ENCODE assay signal across 29 cellular contexts in genomic region chr3:66396888-66397287, GRCh38.
DNase-seq lines count a peak whose midpoint lies in the region; ATAC-seq and TF ChIP-seq lines count a peak whose summit lies in the region.
"Had no signal": no experiment of that assay in that cellular context is flagged by ENCODE, and none has a peak within 500 bp of the region (broad histone marks: within the 10 kb centered on the region; RNA-seq: fewer than 3 reads in every experiment).

No MANE protein-coding gene starts in this region.

- H3K4me3 ChIP-seq in GM23338 (no peak overlapping the region), stomach smooth muscle (ENCODE audit: low read length in 2 of 2) (no peak overlapping the region), A673 (ENCODE audit: low read depth, low read length, poor library complexity, severe bottlenecking) (no peak overlapping the region)
- H3K4me3 ChIP-seq: A549, gastrocnemius medialis, ovary, smooth muscle cell, thyroid gland had no signal

- peaks cover 97% of the 10 kb centered on the region for H3K36me3 Mint-ChIP-seq in GM23338 (ENCODE audit: low read depth)
- peaks cover 13% of the 10 kb centered on the region for H3K36me3 Mint-ChIP-seq in glutamatergic neuron (ENCODE audit: unreplicated experiment)
- H3K36me3 Mint-ChIP-seq: IgD-negative memory B cell had no signal

- peak; percentile 54 for DNase-seq in activated effector memory CD4-positive, alpha-beta T cell treated with anti-CD3 and anti-CD28 coated beads, Interleukin-2, amount 50 U/mL, for 16 hours
- DNase-seq in activated effector memory CD4-positive, alpha-beta T cell treated with Interleukin-2 at 50 U/mL for 16 hours, result no peak
- DNase-seq in GM23338 (ENCODE audit: low spot score), result no peak
- no peak for DNase-seq in glutamatergic neuron
- DNase-seq in SHP77 treated with DMSO at 0.1 percent for 48 hours (lab: John Stamatoyannopoulos, UW), result no peak
- DNase-seq in A673 (ENCODE audit: low spot score), result no peak
- DNase-seq in SKM-1 treated with dmso at 0.1 percent for 144 hours (lab: John Stamatoyannopoulos, UW; ENCODE audit: unreplicated experiment), result no peak
- DNase-seq: activated CD4-positive, CD25-positive, alpha-beta regulatory T cell treated with anti-CD3 and anti-CD28 coated beads, Interleukin-2, amount 50 U/mL, for 72 hours; activated CD8-positive, alpha-beta T cell treated with anti-CD3 and anti-CD28 coated beads, Interleukin-2, amount 10 ng/mL, durations not matched to agents 7 days and 5 days; activated gamma-delta T cell; AML-193; cerebellar nuclear complex; gastrocnemius medialis; mammary epithelial cell; MV-4-11; NCI-H1436; NCI-H2081; NCI-H526; NK-92 treated with Interleukin-12 subunit alpha and Interleukin-12 subunit beta, amount 100 ng/mL, for 24 hours; ovary; retina; stimulated activated naive CD8-positive, alpha-beta T cell treated with anti-CD3 and anti-CD28 coated beads, Interleukin-15, Interleukin-2, amounts not matched to agents 100 U/mL and 50 U/mL, for 24 hours; thyroid gland had no signal

- H3K4me3 Mint-ChIP-seq in GM23338 (no peak overlapping the region), glutamatergic neuron (ENCODE audit: unreplicated experiment) (no peak overlapping the region)
- H3K4me3 Mint-ChIP-seq: activated CD8-positive, alpha-beta T cell treated with anti-CD3 and anti-CD28 coated beads, Interleukin-2, amount 10 ng/mL, durations not matched to agents 7 days and 5 days; nephron; T-helper 2 cell treated with Interferon-gamma antibody and Interleukin-4, amounts not matched to agents 5 μg/mL and 100 μg/mL, for 36 hours had no signal

- H3K9me2 ChIP-seq in GM23338 (ENCODE audit: insufficient read depth), result no peaks in the 10 kb centered on the region; the same call in 1 of the 2 replicates

- no peaks in the 10 kb centered on the region for H3K27me3 ChIP-seq in GM23338 (ENCODE audit: insufficient read depth)
- H3K27me3 ChIP-seq in stomach smooth muscle (ENCODE audit: control insufficient read depth in 1 of 2, insufficient read depth in 2 of 2, low read length in 2 of 2), result no peaks in the 10 kb centered on the region
- H3K27me3 ChIP-seq in A673 (replicated peaks; ENCODE audit: insufficient read depth, low read depth, low read length, poor library complexity), result no peaks in the 10 kb centered on the region
- H3K27me3 ChIP-seq: gastrocnemius medialis, ovary, thyroid gland had no signal

- peaks cover 34% of the 10 kb centered on the region for H3K36me3 ChIP-seq in GM23338 (ENCODE audit: insufficient read depth)
- H3K36me3 ChIP-seq in stomach smooth muscle (ENCODE audit: control insufficient read depth in 2 of 2, insufficient read depth in 2 of 2, low read length in 2 of 2), result peaks cover 48 to 54% of the 10 kb centered on the region in 2 donors
- H3K36me3 ChIP-seq in A673 (ENCODE audit: insufficient read depth, low read length, poor library complexity, severe bottlenecking), result peaks cover 3% of the 10 kb centered on the region
- H3K36me3 ChIP-seq: ovary had no signal

- H3K9me3 ChIP-seq in stomach smooth muscle (ENCODE audit: control insufficient read depth in 2 of 2, low read length in 2 of 2) (no peaks in the 10 kb centered on the region), A673 (ENCODE audit: low read depth, low read length, poor library complexity, severe bottlenecking) (no peaks in the 10 kb centered on the region)
- H3K9me3 ChIP-seq: A549, gastrocnemius medialis, ovary, thyroid gland had no signal

- H3K4me1 ChIP-seq in GM23338 (ENCODE audit: insufficient read depth) (peaks cover 7% of the 10 kb centered on the region), stomach smooth muscle (ENCODE audit: control insufficient read depth, insufficient read depth, low read length) (peaks cover 79% of the 10 kb centered on the region), A673 (ENCODE audit: insufficient read depth, low read length, poor library complexity, severe bottlenecking) (peaks cover 6% of the 10 kb centered on the region)
- H3K4me1 ChIP-seq: A549 had no signal

- POLR2A ChIA-PET in A673 (lab: Charles Lee; ENCODE audit: low non-redundant PET), result no interaction called here

- peaks cover 12% of the 10 kb centered on the region for H3K79me2 ChIP-seq in GM23338 (replicated peaks; ENCODE audit: insufficient read depth)

- no TSS peak for BruUV-seq in A673 (replicated peaks; lab: Mats Ljungman, UMichigan)

- H4K20me1 ChIP-seq in GM23338 (replicated peaks; ENCODE audit: insufficient read depth), result peaks cover 20% of the 10 kb centered on the region

- H3K27ac ChIP-seq in GM23338 (ENCODE audit: low read depth) (no peak overlapping the region), stomach smooth muscle (ENCODE audit: low read length) (peak overlapping the region; percentile 46), A673 (ENCODE audit: low read depth, low read length, poor library complexity, severe bottlenecking) (no peak overlapping the region)
- H3K27ac ChIP-seq: A549, ovary, thyroid gland had no signal

- intact Hi-C loops in A673 (cut with micrococcal nuclease; ENCODE audit: unreplicated experiment), result no loop called here

- H3F3A ChIP-seq in GM23338 (replicated peaks; ENCODE audit: low read depth), result no peaks in the 10 kb centered on the region

- no peak overlapping the region for H3K9ac ChIP-seq in stomach smooth muscle (ENCODE audit: low read length in 2 of 2)

- H3K4me2 ChIP-seq in GM23338, result no peak overlapping the region
- H3K4me2 ChIP-seq: A549, smooth muscle cell had no signal

- no peak overlapping the region for H2AFZ ChIP-seq in GM23338

- H3K27me3 Mint-ChIP-seq in GM23338 (ENCODE audit: insufficient read depth, low read depth, poor library complexity) (peaks cover 27% of the 10 kb centered on the region), glutamatergic neuron (ENCODE audit: unreplicated experiment) (peaks cover 11% of the 10 kb centered on the region)
- H3K27me3 Mint-ChIP-seq: IgD-negative memory B cell had no signal

- no peak for TF ChIP-seq CTCF in GM23338 (conservative IDR thresholded peaks at IDR 0.05; ENCODE audit: low read depth in 2 of 2)
- TF ChIP-seq CTCF in glutamatergic neuron (IDR thresholded peaks at IDR 0.05; ENCODE audit: partially characterized antibody, unreplicated experiment), result no peak
- TF ChIP-seq CTCF in A673 (conservative IDR thresholded peaks at IDR 0.05; ENCODE audit: low read depth, low read length), result no peak

- H3K27ac Mint-ChIP-seq in GM23338, result peak overlapping the region; percentile 46; the same call in 1 of the 2 replicates
- peak overlapping the region; percentile 17 for H3K27ac Mint-ChIP-seq in glutamatergic neuron (ENCODE audit: unreplicated experiment)
- H3K27ac Mint-ChIP-seq: activated CD8-positive, alpha-beta T cell treated with anti-CD3 and anti-CD28 coated beads, Interleukin-2, amount 10 ng/mL, durations not matched to agents 7 days and 5 days; nephron; T-helper 2 cell treated with Interferon-gamma antibody and Interleukin-4, amounts not matched to agents 5 μg/mL and 100 μg/mL, for 36 hours had no signal

- H3K9me3 Mint-ChIP-seq in GM23338, result no peaks in the 10 kb centered on the region
- H3K9me3 Mint-ChIP-seq in glutamatergic neuron (ENCODE audit: unreplicated experiment), result peaks cover 11% of the 10 kb centered on the region
- H3K9me3 Mint-ChIP-seq: nephron; T-helper 2 cell treated with Interferon-gamma antibody and Interleukin-4, amounts not matched to agents 5 μg/mL and 100 μg/mL, for 36 hours had no signal

- peaks cover 26% of the 10 kb centered on the region for H3K4me1 Mint-ChIP-seq in GM23338
- peaks cover 29% of the 10 kb centered on the region for H3K4me1 Mint-ChIP-seq in glutamatergic neuron (ENCODE audit: low read depth, unreplicated experiment)

- CTCF ChIA-PET in A673 (lab: Charles Lee), result no interaction called here

- no peak for ATAC-seq in GM23338
- ATAC-seq: A549; activated CD8-positive, alpha-beta T cell treated with anti-CD3 and anti-CD28 coated beads, Interleukin-2, amount 10 ng/mL, durations not matched to agents 7 days and 5 days; stimulated activated naive CD8-positive, alpha-beta T cell treated with anti-CD3 and anti-CD28 coated beads, Interleukin-15, Interleukin-2, amounts not matched to agents 100 U/mL and 50 U/mL, for 24 hours had no signal

TF ChIP-seq in GM23338, 12 proteins besides CTCF, POLR2A, EP300 and RAD21 (continues in another document):
- TF ChIP-seq REST (IDR thresholded peaks at IDR 0.05; ENCODE audit: unreplicated experiment) (no peak), JUNB (IDR thresholded peaks at IDR 0.05; ENCODE audit: unreplicated experiment) (no peak), EZH2 (IDR thresholded peaks at IDR 0.05; ENCODE audit: low read depth, unreplicated experiment) (no peak), ZNF331 (CRISPR knock-in tag; IDR thresholded peaks at IDR 0.05; ENCODE audit: low read depth) (no peak), POLR2AphosphoS5 (IDR thresholded peaks at IDR 0.05; ENCODE audit: low read depth) (no peak), NANOG (IDR thresholded peaks at IDR 0.05; ENCODE audit: borderline replicate concordance) (no peak), EZH2phosphoT487 (IDR thresholded peaks at IDR 0.05; ENCODE audit: unreplicated experiment) (no peak), STAT1 (IDR thresholded peaks at IDR 0.05; ENCODE audit: unreplicated experiment) (no peak)
